In genomic region chr11:110027627-110028371, GRCh38 we compare ENCODE assay signal across 13 cellular contexts.
DNase-seq lines count a peak whose midpoint lies in the region; ATAC-seq, FAIRE-seq and TF ChIP-seq lines count a peak whose summit lies in the region.
"Had no signal": no experiment of that assay in that cellular context is flagged by ENCODE, and none has a peak within 500 bp of the region (broad histone marks: within the 10 kb centered on the region; RNA-seq: fewer than 3 reads in every experiment).

No MANE protein-coding gene starts in this region.

- H3K27ac ChIP-seq in GM12878 (ENCODE audit: control insufficient read depth, insufficient read depth) = peak overlapping the region; percentile 91
- H3K27ac ChIP-seq: foreskin keratinocyte, upper lobe of left lung had no signal

- in situ Hi-C loops in GM12878 (cut with MboI) = loop anchor here (5.0 kb wide), 1 partner anchor 75 kb away; no protein-coding TSS in a partner anchor

- SMC1A ChIA-PET in GM12878 (lab: Charles Lee; ENCODE audit: uncharacterized antibody, unreplicated experiment) = interaction anchor here (0.8 to 10.8 kb wide), 32 partner anchors 10 to 335 kb away, joined by 3 to 214 read pairs (median 6); partner anchors contain the start of gene ZC3H12C

- DNase-seq in GM12864 (ENCODE audit: low read depth) (peak; percentile 37), GM12878 (ENCODE audit: low read depth, low spot score) (peak; percentile 91), NCI-H1436 treated with DMSO at 0.1 percent for 48 hours (lab: John Stamatoyannopoulos, UW) (no peak), DMS153 treated with DMSO at 0.1 percent for 48 hours (lab: John Stamatoyannopoulos, UW; ENCODE audit: unreplicated experiment) (no peak), D721Med (ENCODE audit: insufficient read length, low spot score) (no peak), GF-D8 (lab: John Stamatoyannopoulos, UW) (no peak)
- DNase-seq: amniotic stem cell, foreskin keratinocyte, islet precursor cell, NCI-H446 treated with DMSO at 0.1 percent for 48 hours had no signal

- no peaks in the 10 kb centered on the region for H3K27me3 ChIP-seq in GM12878 (replicated peaks in 1 of 2; ENCODE audit: control insufficient read depth in 2 of 2, insufficient read depth in 2 of 2, low read length in 1 of 2)
- H3K27me3 ChIP-seq: foreskin keratinocyte, upper lobe of left lung had no signal

- WGBS in GM12878 (ENCODE audit: insufficient coverage, insufficient replicate concordance, low lambda C conversion rate, missing lambda C conversion rate) = 0% methylated on average over 4 of the region's 4 CpGs

- H4K20me1 ChIP-seq in GM12878 (ENCODE audit: control insufficient read depth, insufficient read depth) = no peaks in the 10 kb centered on the region

- TF ChIP-seq CTCF in GM12864 (IDR thresholded peaks at IDR 0.05; ENCODE audit: low read depth, low read length, missing control alignments) (no peak), GM12878 (IDR thresholded peaks at IDR 0.05 in 2 of 3, conservative IDR thresholded peaks at IDR 0.05 in 1 of 3; ENCODE audit: control insufficient read depth in 2 of 3, extremely low read depth in 1 of 3, insufficient read depth in 1 of 3, low read depth in 3 of 3, low read length in 3 of 3) (no peak), D721Med (IDR thresholded peaks at IDR 0.05; ENCODE audit: insufficient read depth, missing control alignments) (no peak)

- BruUV-seq in GM12878 (replicated peaks; lab: Mats Ljungman, UMichigan) = TSS peak; percentile 83

- peak overlapping the region; percentile 24 for H3K9ac ChIP-seq in GM12878 (ENCODE audit: control insufficient read depth, insufficient read depth, low read length)

- peak overlapping the region; percentile 67 for H3K4me2 ChIP-seq in GM12878 (ENCODE audit: control insufficient read depth, insufficient read depth)

- H3K4me3 ChIP-seq in GM12864 (ENCODE audit: low read depth, low read length) = no peak overlapping the region
- H3K4me3 ChIP-seq in GM12878 = peak overlapping the region; percentile 23; the same call in 1 of the 2 replicates
- H3K4me3 ChIP-seq: upper lobe of left lung had no signal

- RAD21 ChIA-PET in GM12878 (lab: Charles Lee; ENCODE audit: unreplicated experiment) = interaction anchor here (1.0 to 9.3 kb wide), 22 partner anchors 24 to 319 kb away, joined by 3 to 118 read pairs (median 6); partner anchors contain the start of gene ZC3H12C

- ATAC-seq in GM19395 (IDR thresholded peaks at IDR 0.05; ENCODE audit: unreplicated experiment) (peak; percentile 41), HG02852 (IDR thresholded peaks at IDR 0.05; ENCODE audit: unreplicated experiment) (peak; percentile 37), GM12878 (peak; percentile 81)
- ATAC-seq: foreskin keratinocyte had no signal

- intact Hi-C loops in GM12878 (cut with micrococcal nuclease; ENCODE audit: unreplicated experiment) = loop anchor here (1.0 to 5.0 kb wide), 9 partner anchors 27 to 400 kb away; partner anchors contain the start of genes FDX1 and ZC3H12C

- H3K36me3 ChIP-seq in GM12878 (ENCODE audit: control insufficient read depth in 2 of 2, insufficient read depth in 2 of 2, low read length in 1 of 2) = no peaks in the 10 kb centered on the region
- H3K36me3 ChIP-seq: upper lobe of left lung had no signal

- TF ChIP-seq EP300 in GM12878 (IDR thresholded peaks at IDR 0.05; ENCODE audit: borderline replicate concordance in 1 of 2, control insufficient read depth in 1 of 2, low read depth in 2 of 2, low read length in 2 of 2) = peak; percentile 89 to 92

- no peak for FAIRE-seq in GM12878 (lab: Jason Lieb, UNC)
- FAIRE-seq in D721Med (lab: Jason Lieb, UNC) = no peak

- H3K9me3 ChIP-seq in GM12878 (replicated peaks; ENCODE audit: control insufficient read depth, insufficient read depth, low read length) = peaks cover 4% of the 10 kb centered on the region
- H3K9me3 ChIP-seq: upper lobe of left lung had no signal

- POLR2A ChIA-PET in GM12878 (lab: Charles Lee) = interaction anchor here (0.6 to 6.8 kb wide), 19 partner anchors 20 to 292 kb away, joined by 3 to 76 read pairs (median 5); partner anchors contain the start of gene ZC3H12C

- H3K79me2 ChIP-seq in GM12878 (ENCODE audit: control insufficient read depth, insufficient read depth, low read length) = no peaks in the 10 kb centered on the region

- TF ChIP-seq RAD21 in GM12878 (IDR thresholded peaks at IDR 0.05; ENCODE audit: insufficient read depth, low read depth, low read length) = peak; percentile 19

- H3K4me1 ChIP-seq in GM12878 (ENCODE audit: control insufficient read depth, insufficient read depth, low read length) = peaks cover 26% of the 10 kb centered on the region
- H3K4me1 ChIP-seq: upper lobe of left lung had no signal

- no peak overlapping the region for H2AFZ ChIP-seq in GM12878 (ENCODE audit: control insufficient read depth, low read depth, low read length)

- no peak for TF ChIP-seq POLR2A in GM12878 (IDR thresholded peaks at IDR 0.05; ENCODE audit: low read depth, low read length)

- CTCF ChIA-PET in GM12878 (lab: Yijun Ruan, JAX) = interaction anchor here (0.6 to 3.3 kb wide), 14 partner anchors 11 to 407 kb away, joined by 3 to 22 read pairs (median 4); no protein-coding TSS in a partner anchor

TF ChIP-seq in GM12878, 131 proteins besides CTCF, POLR2A, EP300 and RAD21 (continues in another document):
- no peak for TF ChIP-seq HDAC2 (IDR thresholded peaks at IDR 0.05)
- TF ChIP-seq KLF5 (IDR thresholded peaks at IDR 0.05; ENCODE audit: partially characterized antibody) = no peak
- TF ChIP-seq, protein P1, sequence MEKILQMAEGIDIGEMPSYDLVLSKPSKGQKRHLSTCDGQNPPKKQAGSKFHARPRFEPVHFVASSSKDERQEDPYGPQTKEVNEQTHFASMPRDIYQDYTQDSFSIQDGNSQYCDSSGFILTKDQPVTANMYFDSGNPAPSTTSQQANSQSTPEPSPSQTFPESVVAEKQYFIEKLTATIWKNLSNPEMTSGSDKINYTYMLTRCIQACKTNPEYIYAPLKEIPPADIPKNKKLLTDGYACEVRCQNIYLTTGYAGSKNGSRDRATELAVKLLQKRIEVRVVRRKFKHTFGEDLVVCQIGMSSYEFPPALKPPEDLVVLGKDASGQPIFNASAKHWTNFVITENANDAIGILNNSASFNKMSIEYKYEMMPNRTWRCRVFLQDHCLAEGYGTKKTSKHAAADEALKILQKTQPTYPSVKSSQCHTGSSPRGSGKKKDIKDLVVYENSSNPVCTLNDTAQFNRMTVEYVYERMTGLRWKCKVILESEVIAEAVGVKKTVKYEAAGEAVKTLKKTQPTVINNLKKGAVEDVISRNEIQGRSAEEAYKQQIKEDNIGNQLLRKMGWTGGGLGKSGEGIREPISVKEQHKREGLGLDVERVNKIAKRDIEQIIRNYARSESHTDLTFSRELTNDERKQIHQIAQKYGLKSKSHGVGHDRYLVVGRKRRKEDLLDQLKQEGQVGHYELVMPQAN (conservative IDR thresholded peaks at IDR 0.05) = no peak
- no peak for TF ChIP-seq IRF5 (IDR thresholded peaks at IDR 0.05; ENCODE audit: borderline replicate concordance)
- TF ChIP-seq ATF7 (IDR thresholded peaks at IDR 0.05; ENCODE audit: low read depth) = peak; percentile 62
- TF ChIP-seq STAT3 (IDR thresholded peaks at IDR 0.05; ENCODE audit: low read depth, low read length) = no peak
- TF ChIP-seq ZBED1 (IDR thresholded peaks at IDR 0.05; ENCODE audit: borderline replicate concordance) = peak; percentile 51; the same call in 1 of the 2 replicates
- no peak for TF ChIP-seq EZH2 (IDR thresholded peaks at IDR 0.05; ENCODE audit: borderline replicate concordance, control insufficient read depth, low read depth, low read length)
- TF ChIP-seq PAX5 (IDR thresholded peaks at IDR 0.05; ENCODE audit: borderline replicate concordance, low read depth, low read length) = peak; percentile 95
- no peak for TF ChIP-seq POLR2AphosphoS2 (IDR thresholded peaks at IDR 0.05; ENCODE audit: low read depth, low read length)
- TF ChIP-seq NR2C2 (IDR thresholded peaks at IDR 0.05; ENCODE audit: borderline replicate concordance, control insufficient read depth, insufficient read length, low read depth) = no peak
- no peak for TF ChIP-seq MAX (IDR thresholded peaks at IDR 0.05; ENCODE audit: low read depth, low read length)
- peak; percentile 98 for TF ChIP-seq RUNX3 (IDR thresholded peaks at IDR 0.05; ENCODE audit: low read length)
- TF ChIP-seq RBBP5 (conservative IDR thresholded peaks at IDR 0.05) = no peak
- TF ChIP-seq BCL11A (IDR thresholded peaks at IDR 0.05; ENCODE audit: low read depth, low read length) = peak; percentile 99
- no peak for TF ChIP-seq ZNF217 (IDR thresholded peaks at IDR 0.05)
- TF ChIP-seq, protein P2, sequence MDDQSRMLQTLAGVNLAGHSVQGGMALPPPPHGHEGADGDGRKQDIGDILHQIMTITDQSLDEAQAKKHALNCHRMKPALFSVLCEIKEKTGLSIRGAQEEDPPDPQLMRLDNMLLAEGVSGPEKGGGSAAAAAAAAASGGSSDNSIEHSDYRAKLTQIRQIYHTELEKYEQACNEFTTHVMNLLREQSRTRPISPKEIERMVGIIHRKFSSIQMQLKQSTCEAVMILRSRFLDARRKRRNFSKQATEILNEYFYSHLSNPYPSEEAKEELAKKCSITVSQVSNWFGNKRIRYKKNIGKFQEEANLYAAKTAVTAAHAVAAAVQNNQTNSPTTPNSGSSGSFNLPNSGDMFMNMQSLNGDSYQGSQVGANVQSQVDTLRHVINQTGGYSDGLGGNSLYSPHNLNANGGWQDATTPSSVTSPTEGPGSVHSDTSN (IDR thresholded peaks at IDR 0.05; ENCODE audit: insufficient replicate concordance, low read depth, low read length) = no peak
- no peak for TF ChIP-seq SRF (IDR thresholded peaks at IDR 0.05; ENCODE audit: low read depth in 2 of 2, low read length in 2 of 2)
- TF ChIP-seq IRF4 (IDR thresholded peaks at IDR 0.05; ENCODE audit: low read depth, low read length) = no peak; the same call in 1 of the 2 replicates

Comparison
In these comparisons a context has a peak if more than half of its experiments do, and no peak if none do; other contexts are left out.
1. DNase-seq: peak in GM12864 (single experiment) and GM12878 (single experiment); none in NCI-H1436 treated with DMSO at 0.1 percent for 48 hours (single experiment), DMS153 treated with DMSO at 0.1 percent for 48 hours (single experiment), D721Med (single experiment) and GF-D8 (single experiment).
2. Peak in every context shown above with its lines, with median percentiles within 50 percentile points of each other: ATAC-seq.